ENCODE assay signal across 12 cellular contexts in genomic region chr10:55989188-55989587, GRCh38.
"Had no signal": no experiment of that assay in that cellular context is flagged by ENCODE, and none has a peak within 500 bp of the region (broad histone marks: within the 10 kb centered on the region; RNA-seq: fewer than 3 reads in every experiment).

No MANE protein-coding gene starts in this region.

- H3K4me3 ChIP-seq: heart right ventricle, left lung, ovary, vagina had no signal

- DNase-seq: activated CD4-positive, alpha-beta memory T cell treated with anti-CD3 and anti-CD28 coated beads, Interleukin-2, amount 10 ng/mL, durations not matched to agents 7 days and 5 days; activated naive CD8-positive, alpha-beta T cell treated with anti-CD3 and anti-CD28 coated beads, Interleukin-2, amount 10 ng/mL, durations not matched to agents 7 days and 5 days; anterior cingulate cortex; foreskin melanocyte; heart right ventricle; left lung; nephron progenitor cell; ovary; T-helper 9 cell had no signal

- H3K27ac Mint-ChIP-seq: activated CD4-positive, alpha-beta memory T cell treated with anti-CD3 and anti-CD28 coated beads, Interleukin-2, amount 10 ng/mL, durations not matched to agents 7 days and 5 days; activated naive CD8-positive, alpha-beta T cell treated with anti-CD3 and anti-CD28 coated beads, Interleukin-2, amount 10 ng/mL, durations not matched to agents 7 days and 5 days; memory B cell; nephron progenitor cell had no signal

- H3K9me3 ChIP-seq: heart right ventricle, left lung, ovary, vagina had no signal

- H3K4me3 Mint-ChIP-seq: activated CD4-positive, alpha-beta memory T cell treated with anti-CD3 and anti-CD28 coated beads, Interleukin-2, amount 10 ng/mL, durations not matched to agents 7 days and 5 days; activated naive CD8-positive, alpha-beta T cell treated with anti-CD3 and anti-CD28 coated beads, Interleukin-2, amount 10 ng/mL, durations not matched to agents 7 days and 5 days; memory B cell; nephron progenitor cell had no signal

- H3K36me3 Mint-ChIP-seq: activated naive CD8-positive, alpha-beta T cell treated with anti-CD3 and anti-CD28 coated beads, Interleukin-2, amount 10 ng/mL, durations not matched to agents 7 days and 5 days; memory B cell had no signal

- H3K27ac ChIP-seq: heart right ventricle, left lung, ovary, vagina had no signal

- H3K36me3 ChIP-seq: heart right ventricle, left lung, ovary, vagina had no signal

- H3K4me1 Mint-ChIP-seq: activated CD4-positive, alpha-beta memory T cell treated with anti-CD3 and anti-CD28 coated beads, Interleukin-2, amount 10 ng/mL, durations not matched to agents 7 days and 5 days; activated naive CD8-positive, alpha-beta T cell treated with anti-CD3 and anti-CD28 coated beads, Interleukin-2, amount 10 ng/mL, durations not matched to agents 7 days and 5 days; memory B cell; nephron progenitor cell had no signal

- FAIRE-seq: islet of Langerhans had no signal

- H3K27me3 Mint-ChIP-seq: activated CD4-positive, alpha-beta memory T cell treated with anti-CD3 and anti-CD28 coated beads, Interleukin-2, amount 10 ng/mL, durations not matched to agents 7 days and 5 days; activated naive CD8-positive, alpha-beta T cell treated with anti-CD3 and anti-CD28 coated beads, Interleukin-2, amount 10 ng/mL, durations not matched to agents 7 days and 5 days; memory B cell had no signal

- H3K27me3 ChIP-seq: heart right ventricle, left lung, ovary, vagina had no signal

- ATAC-seq: heart right ventricle, left lung had no signal

- H3K4me1 ChIP-seq: heart right ventricle, left lung, vagina had no signal

- H3K9me3 Mint-ChIP-seq: activated naive CD8-positive, alpha-beta T cell treated with anti-CD3 and anti-CD28 coated beads, Interleukin-2, amount 10 ng/mL, durations not matched to agents 7 days and 5 days; memory B cell; nephron progenitor cell had no signal
